Comparison of ENCODE assay signal across 8 cellular contexts in the genomic region with DNA sequence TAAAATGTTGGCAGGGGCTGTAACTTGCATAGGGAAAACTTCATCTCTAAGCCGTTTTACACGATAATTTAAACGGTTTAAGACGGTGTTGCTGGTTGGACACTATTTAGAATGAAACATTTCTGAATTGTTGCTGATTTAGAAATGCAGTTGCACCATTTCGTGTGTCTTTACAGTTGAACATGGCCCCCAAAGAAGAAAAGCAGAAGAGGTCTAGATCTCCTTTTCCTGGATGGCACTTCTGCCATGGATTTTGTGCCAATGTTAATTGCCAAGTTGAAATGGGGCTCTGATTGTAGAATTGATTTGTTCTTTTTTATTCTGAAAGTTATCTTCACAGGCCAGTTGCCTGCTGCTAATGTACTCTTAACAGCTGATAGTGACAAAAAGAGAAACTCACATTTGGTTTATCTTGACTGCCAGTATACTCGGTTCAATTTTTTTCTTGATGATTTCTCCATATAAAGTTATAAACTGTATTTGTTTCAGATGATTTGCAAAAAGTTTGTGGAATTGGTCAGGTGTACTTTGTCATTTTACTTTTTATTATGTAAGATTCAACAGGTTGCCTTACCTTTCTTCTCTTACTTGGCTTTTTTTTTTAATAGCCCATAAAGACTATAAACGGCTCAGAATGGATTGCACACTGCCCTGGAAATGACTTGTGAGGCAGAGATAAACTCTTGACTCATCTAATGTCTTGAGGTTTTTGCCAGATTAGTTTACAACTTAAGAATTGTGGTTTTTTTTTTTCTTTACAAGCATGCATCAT. TPM values are rescaled to one million over a fixed set of nuclear protein-coding genes. Genes with fewer than 3 reads are reported as not detected.
DNase-seq lines count a peak whose midpoint lies in the region; ATAC-seq, FAIRE-seq and TF ChIP-seq lines count a peak whose summit lies in the region.

No MANE protein-coding gene starts in this region.

- no peak for ATAC-seq in HG02759 (IDR thresholded peaks at IDR 0.05; ENCODE audit: unreplicated experiment)
- ATAC-seq in HG03025 (IDR thresholded peaks at IDR 0.05; ENCODE audit: low FRiP score, unreplicated experiment): no peak

- no peaks in the 10 kb centered on the region for H3K36me3 ChIP-seq in muscle layer of duodenum (ENCODE audit: control insufficient read depth in 1 of 2, insufficient read depth in 2 of 2, low read length in 2 of 2)

- H3K4me3 ChIP-seq in muscle layer of duodenum (ENCODE audit: low read depth in 1 of 2, low read length in 2 of 2): peak overlapping the region; percentile 77 to 94

- peaks cover 0 to 31% of the 10 kb centered on the region in 2 donors for H3K4me1 ChIP-seq in muscle layer of duodenum (ENCODE audit: control insufficient read depth in 1 of 2, insufficient read depth in 2 of 2, low read length in 2 of 2)

- peak; percentile 85 for DNase-seq in A172 (ENCODE audit: low spot score)
- DNase-seq in GM12891 (ENCODE audit: insufficient read length, low spot score): no peak
- DNase-seq in RCC 7860 (ENCODE audit: low spot score): peak; percentile 42
- DNase-seq in dermis blood vessel endothelial cell: peak; percentile 52
- DNase-seq in NCI-H526 (lab: John Stamatoyannopoulos, UW): no peak

- peak overlapping the region; percentile 76 for H3K27ac ChIP-seq in muscle layer of duodenum (ENCODE audit: low read length)

- FAIRE-seq in GM12891 (lab: Jason Lieb, UNC) (peak; percentile 9), RCC 7860 (lab: Jason Lieb, UNC) (peak; percentile 71)

- H3K9me3 ChIP-seq in muscle layer of duodenum (ENCODE audit: control insufficient read depth in 1 of 2, low read length in 2 of 2): no peaks in the 10 kb centered on the region

- TF ChIP-seq POLR2A in GM12891 (IDR thresholded peaks at IDR 0.05; ENCODE audit: low read depth, low read length): no peak

- H3K27me3 ChIP-seq in muscle layer of duodenum (ENCODE audit: low read depth, low read length): no peaks in the 10 kb centered on the region

TF ChIP-seq in GM12891, 5 proteins besides CTCF, POLR2A, EP300 and RAD21:
- TF ChIP-seq POU2F2 (IDR thresholded peaks at IDR 0.05; ENCODE audit: low read depth, low read length) (no peak), SPI1 (IDR thresholded peaks at IDR 0.05; ENCODE audit: low read depth, low read length) (peak; percentile 27; the same call in 1 of the 2 replicates), PAX5 (IDR thresholded peaks at IDR 0.05; ENCODE audit: insufficient read depth, low read length, severe bottlenecking) (no peak), TAF1 (IDR thresholded peaks at IDR 0.05; ENCODE audit: low read depth, low read length) (no peak), POLR2AphosphoS5 (IDR thresholded peaks at IDR 0.05; ENCODE audit: low read depth, low read length) (no peak)

RNA-seq across cellular contexts. Expression of a gene that starts 1.4 kb away (rescaled TPM):
- total RNA-seq in A172 (2014; rRNA removed; shearing (Covaris generic)): 28.6 and 32.0 TPM in 2 replicates
- polyA plus RNA-seq in GM12891 (2012; ENCODE audit: low read depth, missing spikeins): 21.5 TPM
- total RNA-seq in dermis blood vessel endothelial cell: 39.3 and 58.9 TPM in 2 replicates

RNA-seq across cellular contexts. Expression of a gene that starts 29.1 kb away (rescaled TPM):
- 1.1 TPM in 1 of 2 replicates, not detected in the other for total RNA-seq in A172 (2014; rRNA removed; shearing (Covaris generic))
- polyA plus RNA-seq in GM12891 (2012; ENCODE audit: low read depth, missing spikeins): 3.5 TPM
- total RNA-seq in dermis blood vessel endothelial cell: 0.34 and 0.47 TPM in 2 replicates

Comparison
In these comparisons a context has a peak if more than half of its experiments do, and no peak if none do; other contexts are left out.
1. DNase-seq: peak in A172 (single experiment), RCC 7860 (single experiment) and dermis blood vessel endothelial cell (single experiment); none in GM12891 (single experiment) and NCI-H526 (0 of 2).